Comparison of ENCODE assay signal across 14 cellular contexts in the genomic region with DNA sequence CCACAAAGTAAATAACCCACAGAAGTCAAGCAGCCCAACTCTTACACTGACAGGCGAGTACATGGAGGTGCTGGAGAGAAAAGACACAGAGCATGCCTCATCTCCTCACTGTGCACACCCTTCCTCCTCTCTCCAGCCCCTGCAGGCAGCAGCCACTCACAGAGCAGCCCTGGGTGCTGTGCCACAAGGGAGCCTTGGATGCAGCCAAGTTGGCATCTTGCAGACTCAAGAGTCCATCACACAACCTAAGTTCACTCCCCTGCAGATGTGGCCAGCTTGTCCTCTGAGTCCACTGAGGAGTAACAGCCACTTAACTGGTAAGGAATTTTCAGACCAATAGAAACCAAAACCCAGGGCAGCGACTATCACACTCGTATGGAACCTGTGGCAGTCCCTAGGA. TPM values are rescaled to one million over a fixed set of nuclear protein-coding genes. Genes with fewer than 3 reads are reported as not detected.
DNase-seq lines count a peak whose midpoint lies in the region; ATAC-seq, FAIRE-seq and TF ChIP-seq lines count a peak whose summit lies in the region.
"Had no signal": no experiment of that assay in that cellular context is flagged by ENCODE, and none has a peak within 500 bp of the region (broad histone marks: within the 10 kb centered on the region; RNA-seq: fewer than 3 reads in every experiment).

No MANE protein-coding gene starts in this region.

- H3K4me2 ChIP-seq in OCI-LY7 (ENCODE audit: low read length) = peak overlapping the region; percentile 79
- H3K4me2 ChIP-seq in H1 (ENCODE audit: insufficient read depth in 1 of 2, low read depth in 2 of 2, low read length in 2 of 2) = no peak overlapping the region

- H2BK12ac ChIP-seq in H1 (ENCODE audit: low read depth, low read length) = no peak overlapping the region

- H3K27me3 Mint-ChIP-seq in T-helper 1 cell treated with Interleukin-12 subunit alpha and Interleukin-12 subunit beta and Interleukin-4 antibody, amounts not matched to agents 30 μg/mL and 1 μg/mL, for 36 hours (ENCODE audit: low read depth) = no peaks in the 10 kb centered on the region

- H3K23ac ChIP-seq in H1 (ENCODE audit: insufficient read length) = no peak overlapping the region

- POLR2A ChIA-PET in OCI-LY7 (lab: Charles Lee) = no interaction called here
- POLR2A ChIA-PET in H1 (lab: Charles Lee; ENCODE audit: partially characterized antibody) = interaction anchor here (1.0 to 2.4 kb wide), 5 partner anchors 13 to 95 kb away, joined by 3 to 16 read pairs (median 6); a partner anchor contains a TSS

- no peaks in the 10 kb centered on the region for H3K23me2 ChIP-seq in H1 (ENCODE audit: low read depth, low read length)

- no peaks in the 10 kb centered on the region for H3K36me3 Mint-ChIP-seq in T-helper 1 cell treated with Interleukin-12 subunit alpha and Interleukin-12 subunit beta and Interleukin-4 antibody, amounts not matched to agents 30 μg/mL and 1 μg/mL, for 36 hours (ENCODE audit: low read depth)

- H3K36me3 ChIP-seq in OCI-LY7 (ENCODE audit: insufficient read depth, low read length) (peaks cover 11% of the 10 kb centered on the region; the same call in 1 of the 2 replicates), H1 (ENCODE audit: control insufficient read depth in 2 of 4, insufficient read depth in 4 of 4, low read length in 3 of 4) (0 out of 8 replicates have a peak, but pooled peaks cover 0 to 1% (median 0%) of the 10 kb centered on the region in 4 experiments), sigmoid colon (no peaks in the 10 kb centered on the region)
- H3K36me3 ChIP-seq: transverse colon had no signal

- H3K27ac Mint-ChIP-seq in T-helper 1 cell treated with Interleukin-12 subunit alpha and Interleukin-12 subunit beta and Interleukin-4 antibody, amounts not matched to agents 30 μg/mL and 1 μg/mL, for 36 hours = peak overlapping the region; percentile 46

- H4K91ac ChIP-seq in H1 (replicated peaks; ENCODE audit: insufficient read length, low read length) = no peak overlapping the region

- H3K14ac ChIP-seq in H1 (ENCODE audit: insufficient read length) = no peak overlapping the region

- H3K4ac ChIP-seq in H1 (replicated peaks; ENCODE audit: insufficient read length, low read depth, low read length) = no peak overlapping the region

- H3K4me3 ChIP-seq in OCI-LY7 (ENCODE audit: low read depth, low read length, poor library complexity, severe bottlenecking) = no peak overlapping the region
- no peak overlapping the region for H3K4me3 ChIP-seq in H1 (ENCODE audit: extremely low read depth in 1 of 4, insufficient read depth in 2 of 4, low read depth in 3 of 4, low read length in 4 of 4)
- H3K4me3 ChIP-seq in sigmoid colon = no peak overlapping the region
- H3K4me3 ChIP-seq: transverse colon had no signal

- H3K27ac ChIP-seq in OCI-LY7 (ENCODE audit: low read depth, low read length, poor library complexity, severe bottlenecking) (no peak overlapping the region), H1 (ENCODE audit: low read depth, low read length) (no peak overlapping the region), sigmoid colon (peak overlapping the region in 3 of 4 donors; percentile 11 to 78 (median 22))

- H3K27me3 ChIP-seq in H1 (replicated peaks in 1 of 4; ENCODE audit: control insufficient read depth in 3 of 4, extremely low read depth in 1 of 4, insufficient read depth in 3 of 4, low read length in 3 of 4) (no peaks in the 10 kb centered on the region), sigmoid colon (no peaks in the 10 kb centered on the region)
- H3K27me3 ChIP-seq: transverse colon had no signal

- ATAC-seq in GM18519 (IDR thresholded peaks at IDR 0.05; ENCODE audit: low FRiP score, unreplicated experiment) (no peak), HG02840 (IDR thresholded peaks at IDR 0.05; ENCODE audit: low FRiP score, unreplicated experiment) (no peak), HG02938 (IDR thresholded peaks at IDR 0.05; ENCODE audit: unreplicated experiment) (no peak)

- H3K4me3 Mint-ChIP-seq in T-helper 1 cell treated with Interleukin-12 subunit alpha and Interleukin-12 subunit beta and Interleukin-4 antibody, amounts not matched to agents 30 μg/mL and 1 μg/mL, for 36 hours = no peak overlapping the region

- H4K5ac ChIP-seq in H1 (ENCODE audit: insufficient read length, low read depth, low read length) = no peak overlapping the region

- H3K9me3 ChIP-seq in OCI-LY7 (ENCODE audit: low read length) = no peaks in the 10 kb centered on the region
- no peaks in the 10 kb centered on the region for H3K9me3 ChIP-seq in H1 (ENCODE audit: insufficient read depth in 2 of 2, low read depth in 1 of 2, low read length in 1 of 2)
- H3K9me3 ChIP-seq in sigmoid colon = no peaks in the 10 kb centered on the region
- H3K9me3 ChIP-seq: transverse colon had no signal

- H4K8ac ChIP-seq in H1 (ENCODE audit: extremely low read depth, insufficient read depth, low read length) = no peak overlapping the region

- H3K4me1 Mint-ChIP-seq in T-helper 1 cell treated with Interleukin-12 subunit alpha and Interleukin-12 subunit beta and Interleukin-4 antibody, amounts not matched to agents 30 μg/mL and 1 μg/mL, for 36 hours (ENCODE audit: low read depth) = peaks cover 74% of the 10 kb centered on the region

- no peak for FAIRE-seq in H1 (lab: Jason Lieb, UNC)
- FAIRE-seq: H54 had no signal

- no peak overlapping the region for H3K9ac ChIP-seq in H1 (replicated peaks in 1 of 4; ENCODE audit: extremely low read depth in 1 of 4, low read depth in 3 of 4, low read length in 3 of 4)

- H3K9me3 Mint-ChIP-seq in T-helper 1 cell treated with Interleukin-12 subunit alpha and Interleukin-12 subunit beta and Interleukin-4 antibody, amounts not matched to agents 30 μg/mL and 1 μg/mL, for 36 hours = no peaks in the 10 kb centered on the region

- 89% methylated on average over 3 of the region's 3 CpGs; no CpG with 5 or more reads in 1 of the 2 experiments for WGBS in H1 (ENCODE audit: extremely low coverage in 1 of 2, insufficient coverage in 1 of 2, insufficient read length in 1 of 2, insufficient replicate concordance in 2 of 2, low coverage in 1 of 2, low lambda C conversion rate in 2 of 2, missing lambda C conversion rate in 1 of 2), 2 experiments
- WGBS in sigmoid colon, 2 donors = 80 to 81% methylated on average over 3 of the region's 3 CpGs

- H4K20me1 ChIP-seq in OCI-LY7 (ENCODE audit: insufficient read depth, low read length) = peaks cover 66% of the 10 kb centered on the region
- peaks cover 77 to 84% of the 10 kb centered on the region in 2 experiments for H4K20me1 ChIP-seq in H1 (replicated peaks in 1 of 2; ENCODE audit: control insufficient read depth in 1 of 2, insufficient read depth in 2 of 2, low read length in 2 of 2)

- no peak for TF ChIP-seq POLR2A in H1 (IDR thresholded peaks at IDR 0.05; ENCODE audit: control extremely low read depth in 1 of 2, low read depth in 2 of 2, low read length in 2 of 2)
- TF ChIP-seq POLR2A in sigmoid colon (IDR thresholded peaks at IDR 0.05) = no peak

- intact Hi-C loops in OCI-LY7 (cut with micrococcal nuclease; ENCODE audit: unreplicated experiment) = no loop called here
- intact Hi-C loops in sigmoid colon (cut with DNase I) = no loop called here

- 0 out of 2 replicates have a peak overlapping the region, but pooled peaks have one; percentile 12 for H2BK5ac ChIP-seq in H1 (ENCODE audit: low read depth, low read length)

- DNase-seq in T-helper 1 cell (no peak), OCI-LY7 (ENCODE audit: low spot score) (no peak), H1 (ENCODE audit: low read depth in 1 of 2, low spot score in 2 of 2) (no peak), sigmoid colon (no peak)
- DNase-seq: NCI-H1092 treated with DMSO at 0.1 percent for 48 hours, Right ventricle myocardium superior, transverse colon had no signal

- H3K79me1 ChIP-seq in H1 (ENCODE audit: low read depth, low read length) = peaks cover 34% of the 10 kb centered on the region

- H3K79me2 ChIP-seq in OCI-LY7 (ENCODE audit: insufficient read depth, low read depth, low read length) (peaks cover 100% of the 10 kb centered on the region), H1 (ENCODE audit: control insufficient read depth in 1 of 2, insufficient read depth in 2 of 2, low read length in 2 of 2) (peaks cover 80 to 100% of the 10 kb centered on the region in 2 experiments)

- no peak for TF ChIP-seq RAD21 in H1 (IDR thresholded peaks at IDR 0.05 in 1 of 2, conservative IDR thresholded peaks at IDR 0.05 in 1 of 2; ENCODE audit: low read depth in 2 of 2, low read length in 2 of 2)

- no peak overlapping the region for H3K56ac ChIP-seq in H1 (replicated peaks; ENCODE audit: insufficient read length, low read depth, low read length)

- no peak for TF ChIP-seq CTCF in OCI-LY7 (conservative IDR thresholded peaks at IDR 0.05; ENCODE audit: low read length)
- no peak for TF ChIP-seq CTCF in H1 (IDR thresholded peaks at IDR 0.05; ENCODE audit: control extremely low read depth in 1 of 3, insufficient read depth in 1 of 3, low read depth in 1 of 3, low read length in 3 of 3)
- TF ChIP-seq CTCF in sigmoid colon (IDR thresholded peaks at IDR 0.05) = no peak

- TF ChIP-seq EP300 in H1 (IDR thresholded peaks at IDR 0.05; ENCODE audit: borderline replicate concordance in 1 of 2, low read depth in 2 of 2, low read length in 2 of 2) (no peak), sigmoid colon (IDR thresholded peaks at IDR 0.05) (no peak)

- H2AFZ ChIP-seq in OCI-LY7 (ENCODE audit: low read length) (no peak overlapping the region), H1 (ENCODE audit: low read length) (no peak overlapping the region)

- no peak overlapping the region for H2BK20ac ChIP-seq in H1 (ENCODE audit: low read length)

- H2BK15ac ChIP-seq in H1 (ENCODE audit: low read length) = no peak overlapping the region

- H3K4me1 ChIP-seq in OCI-LY7 (ENCODE audit: insufficient read depth, low read length, poor library complexity, severe bottlenecking) = peaks cover 100% of the 10 kb centered on the region
- peaks cover 8 to 26% (median 17%) of the 10 kb centered on the region in 4 experiments for H3K4me1 ChIP-seq in H1 (replicated peaks in 1 of 4; ENCODE audit: control insufficient read depth in 3 of 4, insufficient read depth in 4 of 4, low read length in 3 of 4)
- peaks cover 0 to 100% (median 100%) of the 10 kb centered on the region in 4 donors for H3K4me1 ChIP-seq in sigmoid colon

- no peak overlapping the region for H3K18ac ChIP-seq in H1 (ENCODE audit: extremely low read depth, low read length)

- H2AK5ac ChIP-seq in H1 (ENCODE audit: low read depth, low read length) = no peak overlapping the region

- no TSS peak for BruUV-seq in OCI-LY7 (replicated peaks; lab: Mats Ljungman, UMichigan)

- no peak overlapping the region for H2BK120ac ChIP-seq in H1 (replicated peaks; ENCODE audit: low read depth, low read length)

- CTCF ChIA-PET in OCI-LY7 (lab: Charles Lee; ENCODE audit: unreplicated experiment) = no interaction called here
- CTCF ChIA-PET in H1 (lab: Charles Lee; ENCODE audit: partially characterized antibody) = interaction anchor here (0.7 to 1.2 kb wide), 2 partner anchors 8 to 64 kb away, joined by 3 read pairs; no protein-coding TSS in a partner anchor

- H3K9me2 ChIP-seq in OCI-LY7 (ENCODE audit: insufficient read depth, low read length) = no peaks in the 10 kb centered on the region

RNA-seq across cellular contexts. Expression of a gene that starts 47.4 kb away (rescaled TPM):
- 22.6 and 33.6 TPM in 2 replicates for total RNA-seq in OCI-LY7 (2014; rRNA removed; shearing (Covaris generic))
- total RNA-seq in OCI-LY7 (2022) = 143 and 157 TPM in 2 replicates
- total RNA-seq in H1 (2021; fragmentation: NEBNext Ultra II Directional; extraction: Animal tissue kit (Norgen Biotek cat#: 25700)) = 144 and 146 TPM in 2 replicates
- 14.1 and 17.6 TPM in 2 replicates for polyA plus RNA-seq in H1 (2011; rRNA removed)
- 9.1 TPM for polyA plus RNA-seq in H1 (2011; cell fraction: cytosol; rRNA removed)
- 44.8 TPM for polyA plus RNA-seq in H1 (2011; cell fraction: nucleus; rRNA removed)
- 76.6 to 103 TPM (median 93.2 TPM) in 4 replicates for polyA plus RNA-seq in H1 (2012, experiment 1 of 2)
- 35.4 TPM for polyA plus RNA-seq in H1 (2012, experiment 2 of 2)
- 77.1 TPM for polyA plus RNA-seq in H1 (2013, experiment 1 of 2)
- polyA plus RNA-seq in H1 (2013, experiment 2 of 2) = 72.4 TPM
- polyA minus RNA-seq in H1 (2011; rRNA and poly(A)+ RNA removed) = 26.9 and 36.3 TPM in 2 replicates
- polyA minus RNA-seq in H1 (2011; cell fraction: cytosol; rRNA and poly(A)+ RNA removed) = 44.7 TPM
- polyA minus RNA-seq in H1 (2011; cell fraction: nucleus; rRNA and poly(A)+ RNA removed) = 77.2 TPM
- 10 to 100 TPM; 15.0 to 43.8 (median 21.4) TPM for total RNA-seq in sigmoid colon
- 10 to 100 TPM in 2 of 3 donors, 1 to 10 TPM in 1; 9.0 to 42.1 (median 13.6) TPM for polyA plus RNA-seq in sigmoid colon

RNA-seq across cellular contexts. Expression of a gene that starts 52.6 kb away (rescaled TPM):
- total RNA-seq in OCI-LY7 (2014; rRNA removed; shearing (Covaris generic)) = 0.08 and 0.25 TPM in 2 replicates
- 0.67 and 0.74 TPM in 2 replicates for total RNA-seq in OCI-LY7 (2022)
- 30.2 and 30.9 TPM in 2 replicates for total RNA-seq in H1 (2021; fragmentation: NEBNext Ultra II Directional; extraction: Animal tissue kit (Norgen Biotek cat#: 25700))
- 47.6 and 67.5 TPM in 2 replicates for polyA plus RNA-seq in H1 (2011; rRNA removed)
- polyA plus RNA-seq in H1 (2011; cell fraction: cytosol; rRNA removed) = 24.1 TPM
- 51.8 TPM for polyA plus RNA-seq in H1 (2011; cell fraction: nucleus; rRNA removed)
- polyA plus RNA-seq in H1 (2012, experiment 1 of 2) = 25.8 to 35.8 TPM (median 34.5 TPM) in 4 replicates
- 44.5 TPM for polyA plus RNA-seq in H1 (2012, experiment 2 of 2)
- 39.3 TPM for polyA plus RNA-seq in H1 (2013, experiment 1 of 2)
- polyA plus RNA-seq in H1 (2013, experiment 2 of 2) = 42.0 TPM
- polyA minus RNA-seq in H1 (2011; rRNA and poly(A)+ RNA removed) = 25.4 and 38.4 TPM in 2 replicates
- polyA minus RNA-seq in H1 (2011; cell fraction: cytosol; rRNA and poly(A)+ RNA removed) = 11.8 TPM
- polyA minus RNA-seq in H1 (2011; cell fraction: nucleus; rRNA and poly(A)+ RNA removed) = 14.0 TPM
- not detected for total RNA-seq in sigmoid colon
- under 1 TPM in 2 of 3 donors, not detected in 1; 0.46 to 0.73 TPM for polyA plus RNA-seq in sigmoid colon
- total RNA-seq: A172, HT1080, transverse colon had no signal

Comparison
In these comparisons a context has a peak if more than half of its experiments do, and no peak if none do; other contexts are left out.
1. H3K27ac ChIP-seq: peak in sigmoid colon (3 of 4); none in OCI-LY7 (single experiment) and H1 (single experiment).
2. RNA of a gene that starts 52.6 kb away (total RNA-seq): 30.2 to 30.9 TPM in H1; 0.08 to 0.74 TPM in OCI-LY7 and not detected in sigmoid colon; every median in the first group is over 10 times any median in the second.